ENCODE assay signal across 8 cellular contexts in the genomic region with DNA sequence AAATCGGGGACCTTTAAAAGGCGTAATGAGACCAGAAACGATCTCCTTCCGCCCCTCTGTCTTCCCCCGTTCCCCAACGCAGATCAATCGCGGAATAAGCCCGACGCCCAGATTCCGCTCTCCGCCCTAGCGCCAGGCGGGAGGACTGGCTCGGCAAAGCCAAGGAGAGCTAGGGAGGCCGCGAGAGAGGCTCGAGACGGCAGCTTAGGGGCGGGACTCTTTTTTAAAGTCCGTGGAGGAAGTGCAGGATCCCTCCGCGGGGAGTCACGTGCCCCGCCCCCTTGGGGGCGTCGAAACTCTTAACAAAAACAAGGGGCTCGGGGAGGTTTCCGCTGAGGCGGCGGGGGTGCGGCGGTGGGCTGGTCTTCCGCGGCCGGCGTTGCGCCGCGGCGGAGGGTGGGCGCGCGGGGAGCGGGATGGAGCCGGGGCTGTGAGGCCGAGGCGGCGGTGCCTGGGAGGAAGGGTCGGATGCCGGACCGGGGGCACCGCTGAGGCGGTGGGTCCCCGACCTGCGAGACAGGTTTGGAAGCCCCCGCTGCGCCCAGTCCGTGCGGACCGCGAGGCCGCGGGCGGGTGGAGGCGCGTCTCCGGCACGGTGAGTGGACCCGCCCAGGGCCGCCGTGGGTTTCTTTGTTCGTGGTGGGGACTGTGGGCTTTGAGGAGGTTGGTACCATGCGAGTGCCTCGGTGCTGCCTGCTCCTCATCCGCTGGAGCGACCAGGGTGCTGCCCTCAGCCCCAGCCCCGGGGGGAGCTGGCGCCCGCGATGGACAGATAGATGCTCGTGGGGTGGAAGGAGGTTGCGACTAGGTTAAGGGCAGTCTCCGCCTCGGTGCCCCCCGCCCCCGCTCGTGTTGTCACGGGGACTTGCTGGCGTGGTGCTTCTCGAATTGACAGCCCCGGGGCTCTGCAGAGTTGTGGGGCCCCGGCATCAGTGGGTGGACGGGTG. TPM values are rescaled to one million over a fixed set of nuclear protein-coding genes. Genes with fewer than 3 reads are reported as not detected.
DNase-seq lines count a peak whose midpoint lies in the region; ATAC-seq and TF ChIP-seq lines count a peak whose summit lies in the region.

A gene with protein sequence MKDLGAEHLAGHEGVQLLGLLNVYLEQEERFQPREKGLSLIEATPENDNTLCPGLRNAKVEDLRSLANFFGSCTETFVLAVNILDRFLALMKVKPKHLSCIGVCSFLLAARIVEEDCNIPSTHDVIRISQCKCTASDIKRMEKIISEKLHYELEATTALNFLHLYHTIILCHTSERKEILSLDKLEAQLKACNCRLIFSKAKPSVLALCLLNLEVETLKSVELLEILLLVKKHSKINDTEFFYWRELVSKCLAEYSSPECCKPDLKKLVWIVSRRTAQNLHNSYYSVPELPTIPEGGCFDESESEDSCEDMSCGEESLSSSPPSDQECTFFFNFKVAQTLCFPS (plus strand): TSS at position 296 of the 947 bp plus-strand sequence. CDS start 1,326 bp downstream, outside the sequence.

- peak; percentile 72 for DNase-seq in AG08395 (ENCODE audit: low spot score)
- peak; percentile 93 for DNase-seq in NCI-H82 treated with DMSO at 0.1 percent for 48 hours (lab: John Stamatoyannopoulos, UW; ENCODE audit: unreplicated experiment)
- DNase-seq in activated CD8-positive, alpha-beta memory T cell treated with anti-CD3 and anti-CD28 coated beads for 24 hours: peak; percentile 96
- DNase-seq in effector memory CD4-positive, alpha-beta T cell: peak; percentile 33 to 81 (median 78)
- DNase-seq in stimulated activated CD8-positive, alpha-beta memory T cell treated with anti-CD3 and anti-CD28 coated beads, Interleukin-15, amount 100 ng/mL, for 24 hours (ENCODE audit: low read depth): peak; percentile 62

- H3K27me3 ChIP-seq in effector memory CD4-positive, alpha-beta T cell (replicated peaks; ENCODE audit: control insufficient read depth, insufficient read depth, low read length, poor library complexity, severe bottlenecking): no peaks in the 10 kb centered on the region

- peak; percentile 26 for ATAC-seq in HG03432 (IDR thresholded peaks at IDR 0.05; ENCODE audit: unreplicated experiment)

- H3K4me3 ChIP-seq in effector memory CD4-positive, alpha-beta T cell (ENCODE audit: insufficient read depth, low read depth, low read length, poor library complexity, severe bottlenecking): peak within 1 kb of the TSS; percentile 100
- peak within 1 kb of the TSS; percentile 95 for H3K4me3 ChIP-seq in mesodermal cell (ENCODE audit: extremely low read depth, insufficient read depth, low read length, poor library complexity, severe bottlenecking)

- H3K27ac ChIP-seq in effector memory CD4-positive, alpha-beta T cell (ENCODE audit: insufficient read depth, low read length, poor library complexity, severe bottlenecking): peak within 1 kb of the TSS; percentile 79
- peak within 1 kb of the TSS; percentile 99 for H3K27ac ChIP-seq in mesodermal cell (ENCODE audit: low read depth, low read length, severe bottlenecking)

- 0 to 1% methylated on average over 73 to 76 of the region's 94 CpGs for WGBS in mesodermal cell (ENCODE audit: insufficient coverage in 2 of 2), 2 experiments

- peak; percentile 76 for TF ChIP-seq POLR2A in GM19099 (IDR thresholded peaks at IDR 0.05; ENCODE audit: extremely low read depth, insufficient read length, low read depth)

- H3K4me1 ChIP-seq in effector memory CD4-positive, alpha-beta T cell (ENCODE audit: control insufficient read depth, insufficient read depth, low read length, poor library complexity, severe bottlenecking): no peaks in the 10 kb centered on the region
- H3K4me1 ChIP-seq in mesodermal cell (ENCODE audit: control insufficient read depth, insufficient read depth, low read length, poor library complexity, severe bottlenecking): peaks cover 14% of the 10 kb centered on the region

- peaks cover 4% of the 10 kb centered on the region for H3K36me3 ChIP-seq in effector memory CD4-positive, alpha-beta T cell (ENCODE audit: control insufficient read depth, insufficient read depth, low read length)
- peaks cover 38% of the 10 kb centered on the region for H3K36me3 ChIP-seq in mesodermal cell (ENCODE audit: control insufficient read depth, insufficient read depth, low read length)

- no peaks in the 10 kb centered on the region for H3K9me3 ChIP-seq in effector memory CD4-positive, alpha-beta T cell (ENCODE audit: control insufficient read depth, low read length)
- H3K9me3 ChIP-seq in mesodermal cell (ENCODE audit: control insufficient read depth, low read length): no peaks in the 10 kb centered on the region

RNA-seq across cellular contexts. Expression of the gene that starts here (rescaled TPM):
- polyA plus RNA-seq in mesodermal cell (2013, experiment 1 of 2): 59.5 TPM
- polyA plus RNA-seq in mesodermal cell (2013, experiment 2 of 2): 56.4 TPM

Comparison
In these comparisons a context has a peak if more than half of its experiments do, and no peak if none do; other contexts are left out.
1. Peak in every context shown above with its lines: DNase-seq, ATAC-seq, H3K4me3 ChIP-seq and H3K27ac ChIP-seq.